ENCODE assay signal across 19 cellular contexts in genomic region chr1:231871878-231872277, GRCh38.
DNase-seq lines count a peak whose midpoint lies in the region; ATAC-seq and TF ChIP-seq lines count a peak whose summit lies in the region.
"Had no signal": no experiment of that assay in that cellular context is flagged by ENCODE, and none has a peak within 500 bp of the region (broad histone marks: within the 10 kb centered on the region; RNA-seq: fewer than 3 reads in every experiment).

No MANE protein-coding gene starts in this region.

- DNase-seq in CD4-positive, alpha-beta memory T cell = no peak
- DNase-seq in NCI-H2029 (lab: John Stamatoyannopoulos, UW) (peak; percentile 21), osteoblast (ENCODE audit: insufficient read length, low spot score, missing footprints) (no peak), posterior vena cava (ENCODE audit: low spot score) (no peak), GM23338 (ENCODE audit: low spot score) (no peak)
- no peak for DNase-seq in central memory CD8-positive, alpha-beta T cell (ENCODE audit: low spot score in 2 of 2)
- no peak for DNase-seq in activated CD4-positive, CD25-positive, alpha-beta regulatory T cell (lab: John Stamatoyannopoulos, UW)
- DNase-seq: activated gamma-delta T cell; amniotic stem cell; central memory CD4-positive, alpha-beta T cell; NCI-H1436; NCI-H526; psoas muscle; stimulated activated naive CD4-positive, alpha-beta T cell treated with Interleukin-2 at 50 U/mL for 16 hours; trophoblast cell had no signal

- H3K27me3 Mint-ChIP-seq in CD4-positive, alpha-beta memory T cell = no peaks in the 10 kb centered on the region
- no peaks in the 10 kb centered on the region for H3K27me3 Mint-ChIP-seq in central memory CD8-positive, alpha-beta T cell
- H3K27me3 Mint-ChIP-seq in GM23338 (ENCODE audit: insufficient read depth, low read depth, poor library complexity) = peaks cover 8% of the 10 kb centered on the region
- H3K27me3 Mint-ChIP-seq: memory B cell had no signal

- no peak overlapping the region for H3K27ac ChIP-seq in CD4-positive, alpha-beta memory T cell (ENCODE audit: low read depth, low read length)
- H3K27ac ChIP-seq in osteoblast (ENCODE audit: low read depth, low read length) = peak overlapping the region; percentile 52
- no peak overlapping the region for H3K27ac ChIP-seq in GM23338 (ENCODE audit: low read depth)
- H3K27ac ChIP-seq: HL-60, psoas muscle, RWPE1 had no signal

- TF ChIP-seq CTCF in osteoblast (IDR thresholded peaks at IDR 0.05; ENCODE audit: extremely low read depth, low read depth, low read length) (no peak), GM23338 (conservative IDR thresholded peaks at IDR 0.05; ENCODE audit: low read depth in 2 of 2) (no peak)

- H4K20me1 ChIP-seq in osteoblast (ENCODE audit: insufficient read depth, low read length) (no peaks in the 10 kb centered on the region), GM23338 (replicated peaks; ENCODE audit: insufficient read depth) (no peaks in the 10 kb centered on the region)

- H3K4me3 Mint-ChIP-seq in CD4-positive, alpha-beta memory T cell = peak overlapping the region in 7 of 8 donors; percentile 0 to 45 (median 29)
- no peak overlapping the region for H3K4me3 Mint-ChIP-seq in central memory CD8-positive, alpha-beta T cell
- H3K4me3 Mint-ChIP-seq in GM23338 = no peak overlapping the region
- H3K4me3 Mint-ChIP-seq: memory B cell, nephron had no signal

- H3K4me1 Mint-ChIP-seq in CD4-positive, alpha-beta memory T cell = peaks cover 27 to 49% (median 39%) of the 10 kb centered on the region in 4 donors
- peaks cover 46% of the 10 kb centered on the region for H3K4me1 Mint-ChIP-seq in central memory CD8-positive, alpha-beta T cell
- peaks cover 13% of the 10 kb centered on the region for H3K4me1 Mint-ChIP-seq in GM23338

- no peak for ATAC-seq in central memory CD8-positive, alpha-beta T cell (replicated peaks; ENCODE audit: extremely low read depth, poor library complexity, severe bottlenecking)
- ATAC-seq in GM23338 = no peak
- ATAC-seq: psoas muscle had no signal

- intact Hi-C loops in CD4-positive, alpha-beta memory T cell (cut with micrococcal nuclease) = no loop called here
- intact Hi-C loops in posterior vena cava (cut with DNase I) = no loop called here

- H3F3A ChIP-seq in GM23338 (replicated peaks; ENCODE audit: low read depth) = no peaks in the 10 kb centered on the region

- no peaks in the 10 kb centered on the region for H3K9me3 ChIP-seq in CD4-positive, alpha-beta memory T cell (ENCODE audit: control insufficient read depth in 1 of 2, low read length in 2 of 2)
- H3K9me3 ChIP-seq in osteoblast (ENCODE audit: low read depth, low read length) = no peaks in the 10 kb centered on the region
- H3K9me3 ChIP-seq: psoas muscle had no signal

- peaks cover 8 to 24% of the 10 kb centered on the region in 2 donors for H3K36me3 Mint-ChIP-seq in CD4-positive, alpha-beta memory T cell
- no peaks in the 10 kb centered on the region for H3K36me3 Mint-ChIP-seq in central memory CD8-positive, alpha-beta T cell (ENCODE audit: insufficient read depth)
- H3K36me3 Mint-ChIP-seq in GM23338 (ENCODE audit: low read depth) = no peaks in the 10 kb centered on the region

- H3K4me2 ChIP-seq in osteoblast (ENCODE audit: insufficient read depth, low read length) (no peak overlapping the region), GM23338 (no peak overlapping the region)

- H3K27me3 ChIP-seq in CD4-positive, alpha-beta memory T cell (ENCODE audit: insufficient read depth, low read length) = no peaks in the 10 kb centered on the region
- H3K27me3 ChIP-seq in osteoblast (ENCODE audit: insufficient read depth, low read length) (no peaks in the 10 kb centered on the region), GM23338 (ENCODE audit: insufficient read depth) (no peaks in the 10 kb centered on the region)

- H3K4me3 ChIP-seq in CD4-positive, alpha-beta memory T cell (ENCODE audit: low read length in 2 of 2) = no peak overlapping the region
- H3K4me3 ChIP-seq in osteoblast (ENCODE audit: insufficient read depth, low read length) (no peak overlapping the region), GM23338 (no peak overlapping the region)
- H3K4me3 ChIP-seq: psoas muscle had no signal

- H3K9me3 Mint-ChIP-seq in CD4-positive, alpha-beta memory T cell = peaks cover 0 to 9% (median 4%) of the 10 kb centered on the region in 8 donors
- H3K9me3 Mint-ChIP-seq in central memory CD8-positive, alpha-beta T cell = peaks cover 10% of the 10 kb centered on the region
- no peaks in the 10 kb centered on the region; the same call in 2 of the 3 replicates for H3K9me3 Mint-ChIP-seq in GM23338

- H2AFZ ChIP-seq in osteoblast (ENCODE audit: low read length) (no peak overlapping the region), GM23338 (no peak overlapping the region)

- H3K79me2 ChIP-seq in osteoblast (ENCODE audit: insufficient read depth, low read length) (no peaks in the 10 kb centered on the region), GM23338 (replicated peaks; ENCODE audit: insufficient read depth) (no peaks in the 10 kb centered on the region)

- peak overlapping the region in 4 of 7 donors; percentile 38 to 75 (median 68) for H3K27ac Mint-ChIP-seq in CD4-positive, alpha-beta memory T cell
- H3K27ac Mint-ChIP-seq in central memory CD8-positive, alpha-beta T cell (ENCODE audit: low read depth) = peak overlapping the region; percentile 17
- H3K27ac Mint-ChIP-seq in GM23338 = no peak overlapping the region
- H3K27ac Mint-ChIP-seq: memory B cell, nephron had no signal

- peaks cover 21% of the 10 kb centered on the region for H3K4me1 ChIP-seq in CD4-positive, alpha-beta memory T cell (ENCODE audit: insufficient read depth, low read length)
- H3K4me1 ChIP-seq in osteoblast (ENCODE audit: insufficient read depth, low read length) = peaks cover 9% of the 10 kb centered on the region
- H3K4me1 ChIP-seq in GM23338 (ENCODE audit: insufficient read depth) = peaks cover 5% of the 10 kb centered on the region; the same call in 1 of the 2 replicates
- H3K4me1 ChIP-seq: psoas muscle had no signal

- CTCF ChIA-PET in CD4-positive, alpha-beta memory T cell (lab: Charles Lee; ENCODE audit: partially characterized antibody) = interaction anchor here (1.2 to 9.4 kb wide), 2 partner anchors 26 to 60 kb away, joined by 3 to 70 read pairs; no protein-coding TSS in a partner anchor

- POLR2A ChIA-PET in CD4-positive, alpha-beta memory T cell (lab: Charles Lee; ENCODE audit: partially characterized antibody) = no interaction called here

- H3K9me2 ChIP-seq in GM23338 (ENCODE audit: insufficient read depth) = peaks cover 7% of the 10 kb centered on the region; the same call in 1 of the 2 replicates

- H3K36me3 ChIP-seq in CD4-positive, alpha-beta memory T cell (ENCODE audit: insufficient read depth, low read length) = no peaks in the 10 kb centered on the region
- H3K36me3 ChIP-seq in osteoblast (ENCODE audit: insufficient read depth, low read length) (no peaks in the 10 kb centered on the region), GM23338 (ENCODE audit: insufficient read depth) (no peaks in the 10 kb centered on the region)

TF ChIP-seq in GM23338, 12 proteins besides CTCF, POLR2A, EP300 and RAD21:
- TF ChIP-seq CREB1 (CRISPR knock-in tag; IDR thresholded peaks at IDR 0.05; ENCODE audit: low read depth) = no peak
- no peak for TF ChIP-seq STAT1 (IDR thresholded peaks at IDR 0.05; ENCODE audit: unreplicated experiment)
- no peak for TF ChIP-seq REST (IDR thresholded peaks at IDR 0.05; ENCODE audit: unreplicated experiment)

Comparison
In these comparisons a context has a peak if more than half of its experiments do, and no peak if none do; other contexts are left out.
1. H3K4me3 Mint-ChIP-seq: peak in CD4-positive, alpha-beta memory T cell (7 of 8); none in central memory CD8-positive, alpha-beta T cell (single experiment) and GM23338 (single experiment).